ENCODE assay signal across 9 cellular contexts in genomic region chr1:234325878-234326492, GRCh38. TPM values are rescaled to one million over a fixed set of nuclear protein-coding genes. Genes with fewer than 3 reads are reported as not detected.
A peak's percentile ranks its signal among the peaks of the same experiment; 100 is the strongest.
DNase-seq lines count a peak whose midpoint lies in the region; ATAC-seq and TF ChIP-seq lines count a peak whose summit lies in the region.
"Had no signal": no experiment of that assay in that cellular context is flagged by ENCODE, and none has a peak within 500 bp of the region (broad histone marks: within the 10 kb centered on the region; RNA-seq: fewer than 3 reads in every experiment).

No MANE protein-coding gene starts in this region.

- H3K4me2 ChIP-seq in skeletal muscle satellite cell (ENCODE audit: low read length): peak overlapping the region; percentile 59

- H3K4me1 ChIP-seq in skeletal muscle satellite cell (ENCODE audit: control insufficient read depth, insufficient read depth, low read length) (no peaks in the 10 kb centered on the region), testis (no peaks in the 10 kb centered on the region)
- H3K4me1 ChIP-seq: parathyroid adenoma had no signal

- 41 to 47% methylated on average over 7 of the region's 7 CpGs for WGBS in testis, 2 donors

- H3K27ac ChIP-seq in testis: no peak overlapping the region
- H3K27ac ChIP-seq: parathyroid adenoma had no signal

- H3K36me3 ChIP-seq in skeletal muscle satellite cell (ENCODE audit: insufficient read depth, low read length) (no peaks in the 10 kb centered on the region), testis (ENCODE audit: low read depth, missing control alignments) (no peaks in the 10 kb centered on the region)

- ATAC-seq in GM19452 (IDR thresholded peaks at IDR 0.05; ENCODE audit: unreplicated experiment) (peak; percentile 23), HG03460 (IDR thresholded peaks at IDR 0.05; ENCODE audit: unreplicated experiment) (peak; percentile 17)

- intact Hi-C loops in testis (cut with DNase I; ENCODE audit: low total_unique reads): no loop called here

- peak overlapping the region; percentile 42 for H3K4me3 ChIP-seq in astrocyte of the spinal cord (ENCODE audit: low read depth, low read length)
- no peak overlapping the region for H3K4me3 ChIP-seq in skeletal muscle satellite cell (ENCODE audit: low read length)
- H3K4me3 ChIP-seq in testis: peak overlapping the region in 1 of 2 donors; percentile 15

- no peak for TF ChIP-seq POLR2A in testis (IDR thresholded peaks at IDR 0.05)

- in situ Hi-C loops in astrocyte of the spinal cord (cut with HindIII; ENCODE audit: low sequenced_read_pairs): no loop called here

- H3K9me3 ChIP-seq in skeletal muscle satellite cell (replicated peaks; ENCODE audit: low read length) (no peaks in the 10 kb centered on the region), testis (no peaks in the 10 kb centered on the region)

- H3K9ac ChIP-seq in skeletal muscle satellite cell (ENCODE audit: low read depth, low read length): no peak overlapping the region
- H3K9ac ChIP-seq: parathyroid adenoma had no signal

- H3K27me3 ChIP-seq in skeletal muscle satellite cell (ENCODE audit: control insufficient read depth, insufficient read depth, low read length) (peaks cover 13% of the 10 kb centered on the region), testis (no peaks in the 10 kb centered on the region)

- DNase-seq in astrocyte of the spinal cord (ENCODE audit: low read depth, low spot score) (no peak), kidney glomerular epithelial cell (lab: John Stamatoyannopoulos, UW) (no peak), T-helper 9 cell (no peak), AG20443 (ENCODE audit: low spot score) (no peak), testis (no peak)

- TF ChIP-seq CTCF in astrocyte of the spinal cord (IDR thresholded peaks at IDR 0.05; ENCODE audit: low read depth, low read length): no peak
- TF ChIP-seq CTCF in testis (IDR thresholded peaks at IDR 0.05): no peak

RNA-seq across cellular contexts. Expression of gene COA6, which starts 47.3 kb away (rescaled TPM):
- total RNA-seq in skeletal muscle satellite cell (2012; rRNA removed): 27.7 and 31.9 TPM in 2 replicates
- 10 to 100 TPM in 1 of 2 donors, 1 to 10 TPM in 1; 9.7 to 11.1 TPM for total RNA-seq in testis
- polyA plus RNA-seq in testis (ENCODE audit: insufficient read depth, low read depth, low replicate concordance): 18.2 TPM
